Comparison of ENCODE assay signal across 1 cellular context in the genomic region with DNA sequence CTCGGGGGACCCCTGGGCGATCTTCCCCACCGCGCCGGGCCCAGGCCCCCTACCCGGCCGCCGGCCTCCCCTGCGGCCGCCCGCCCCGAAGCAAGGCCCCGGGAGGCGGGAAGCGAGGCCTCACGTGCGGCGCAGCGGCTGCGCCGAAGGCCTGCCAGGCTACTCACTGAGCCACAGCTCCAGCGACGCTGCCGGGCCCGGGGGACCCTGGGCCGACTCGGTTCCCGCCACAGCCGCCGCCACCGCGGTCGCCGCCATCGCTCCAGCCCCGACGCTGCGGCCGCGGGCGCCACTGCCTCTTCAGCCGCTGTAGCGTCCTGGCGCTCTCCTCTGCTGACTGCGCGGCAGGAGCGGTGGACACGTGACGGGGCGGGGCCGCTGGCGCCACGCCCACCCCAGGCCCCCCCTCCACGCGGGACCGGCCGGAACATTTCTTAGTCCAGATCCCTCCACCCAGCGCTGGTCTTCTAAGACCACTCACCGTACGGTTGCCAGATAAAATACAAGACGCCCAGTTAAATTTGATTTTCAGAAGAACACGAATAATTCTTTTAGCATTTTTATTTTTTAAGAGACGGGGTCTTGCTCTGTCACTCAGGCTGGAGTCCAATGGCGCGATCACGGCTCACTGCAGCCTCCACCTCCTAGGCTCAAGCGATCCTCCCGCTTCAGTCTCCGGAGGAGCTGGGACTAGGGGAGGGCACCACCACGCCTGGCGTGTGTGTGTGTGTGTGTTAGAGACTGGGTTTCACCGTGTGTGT.
A peak's percentile ranks its signal among the peaks of the same experiment; 100 is the strongest.
TF ChIP-seq lines count a peak whose summit lies in the region.

GGA2 (minus strand) TSS at position 341 of the 761 bp plus-strand sequence; CDS start at position 258, 83 bp downstream.

TF ChIP-seq in K562, 482 proteins besides CTCF, POLR2A, EP300 and RAD21 (continued from another document):
- TF ChIP-seq BRD9 (IDR thresholded peaks at IDR 0.05; ENCODE audit: low read depth, partially characterized antibody), result no peak
- peak; percentile 76; the same call in 1 of the 2 replicates for TF ChIP-seq REST (CRISPR knock-in tag; IDR thresholded peaks at IDR 0.05; ENCODE audit: low read depth)
- TF ChIP-seq HDAC6 (IDR thresholded peaks at IDR 0.05; ENCODE audit: low read depth, low read length), result no peak
- TF ChIP-seq CBFA2T2 (conservative IDR thresholded peaks at IDR 0.05), result peak; percentile 56
- peak; percentile 70 for TF ChIP-seq SAP30 (IDR thresholded peaks at IDR 0.05; ENCODE audit: borderline replicate concordance, insufficient read depth, low read depth, low read length, poor library complexity, severe bottlenecking)
- no peak for TF ChIP-seq ZNF507 (tag; conservative IDR thresholded peaks at IDR 0.05)
- TF ChIP-seq, protein P1, sequence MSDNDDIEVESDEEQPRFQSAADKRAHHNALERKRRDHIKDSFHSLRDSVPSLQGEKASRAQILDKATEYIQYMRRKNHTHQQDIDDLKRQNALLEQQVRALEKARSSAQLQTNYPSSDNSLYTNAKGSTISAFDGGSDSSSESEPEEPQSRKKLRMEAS (CRISPR knock-in tag; IDR thresholded peaks at IDR 0.05), result peak; percentile 86
- TF ChIP-seq HOXB6 (CRISPR knock-in tag; IDR thresholded peaks at IDR 0.05; ENCODE audit: borderline replicate concordance), result no peak
- TF ChIP-seq NR3C1 (CRISPR knock-in tag; IDR thresholded peaks at IDR 0.05), result peak; percentile 87
- TF ChIP-seq, protein P2, sequence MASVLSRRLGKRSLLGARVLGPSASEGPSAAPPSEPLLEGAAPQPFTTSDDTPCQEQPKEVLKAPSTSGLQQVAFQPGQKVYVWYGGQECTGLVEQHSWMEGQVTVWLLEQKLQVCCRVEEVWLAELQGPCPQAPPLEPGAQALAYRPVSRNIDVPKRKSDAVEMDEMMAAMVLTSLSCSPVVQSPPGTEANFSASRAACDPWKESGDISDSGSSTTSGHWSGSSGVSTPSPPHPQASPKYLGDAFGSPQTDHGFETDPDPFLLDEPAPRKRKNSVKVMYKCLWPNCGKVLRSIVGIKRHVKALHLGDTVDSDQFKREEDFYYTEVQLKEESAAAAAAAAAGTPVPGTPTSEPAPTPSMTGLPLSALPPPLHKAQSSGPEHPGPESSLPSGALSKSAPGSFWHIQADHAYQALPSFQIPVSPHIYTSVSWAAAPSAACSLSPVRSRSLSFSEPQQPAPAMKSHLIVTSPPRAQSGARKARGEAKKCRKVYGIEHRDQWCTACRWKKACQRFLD (CRISPR knock-in tag; IDR thresholded peaks at IDR 0.05), result 0 out of 2 replicates have a peak, but pooled peaks have one; percentile 5
- TF ChIP-seq, protein P3, sequence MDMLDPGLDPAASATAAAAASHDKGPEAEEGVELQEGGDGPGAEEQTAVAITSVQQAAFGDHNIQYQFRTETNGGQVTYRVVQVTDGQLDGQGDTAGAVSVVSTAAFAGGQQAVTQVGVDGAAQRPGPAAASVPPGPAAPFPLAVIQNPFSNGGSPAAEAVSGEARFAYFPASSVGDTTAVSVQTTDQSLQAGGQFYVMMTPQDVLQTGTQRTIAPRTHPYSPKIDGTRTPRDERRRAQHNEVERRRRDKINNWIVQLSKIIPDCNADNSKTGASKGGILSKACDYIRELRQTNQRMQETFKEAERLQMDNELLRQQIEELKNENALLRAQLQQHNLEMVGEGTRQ (CRISPR knock-in tag; IDR thresholded peaks at IDR 0.05), result peak; percentile 98
- TF ChIP-seq ZBED1 (IDR thresholded peaks at IDR 0.05), result no peak
- TF ChIP-seq PML (IDR thresholded peaks at IDR 0.05; ENCODE audit: low read length), result 0 out of 2 replicates have a peak, but pooled peaks have one; percentile 40
- peak; percentile 89 for TF ChIP-seq RAD51 (IDR thresholded peaks at IDR 0.05; ENCODE audit: borderline replicate concordance, low read depth)
- TF ChIP-seq NR4A1 (CRISPR knock-in tag; IDR thresholded peaks at IDR 0.05), result no peak
- TF ChIP-seq NR4A1 (tag; IDR thresholded peaks at IDR 0.05), result peak; percentile 66; the same call in 1 of the 2 replicates
- TF ChIP-seq, protein P4, sequence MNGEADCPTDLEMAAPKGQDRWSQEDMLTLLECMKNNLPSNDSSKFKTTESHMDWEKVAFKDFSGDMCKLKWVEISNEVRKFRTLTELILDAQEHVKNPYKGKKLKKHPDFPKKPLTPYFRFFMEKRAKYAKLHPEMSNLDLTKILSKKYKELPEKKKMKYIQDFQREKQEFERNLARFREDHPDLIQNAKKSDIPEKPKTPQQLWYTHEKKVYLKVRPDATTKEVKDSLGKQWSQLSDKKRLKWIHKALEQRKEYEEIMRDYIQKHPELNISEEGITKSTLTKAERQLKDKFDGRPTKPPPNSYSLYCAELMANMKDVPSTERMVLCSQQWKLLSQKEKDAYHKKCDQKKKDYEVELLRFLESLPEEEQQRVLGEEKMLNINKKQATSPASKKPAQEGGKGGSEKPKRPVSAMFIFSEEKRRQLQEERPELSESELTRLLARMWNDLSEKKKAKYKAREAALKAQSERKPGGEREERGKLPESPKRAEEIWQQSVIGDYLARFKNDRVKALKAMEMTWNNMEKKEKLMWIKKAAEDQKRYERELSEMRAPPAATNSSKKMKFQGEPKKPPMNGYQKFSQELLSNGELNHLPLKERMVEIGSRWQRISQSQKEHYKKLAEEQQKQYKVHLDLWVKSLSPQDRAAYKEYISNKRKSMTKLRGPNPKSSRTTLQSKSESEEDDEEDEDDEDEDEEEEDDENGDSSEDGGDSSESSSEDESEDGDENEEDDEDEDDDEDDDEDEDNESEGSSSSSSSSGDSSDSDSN (IDR thresholded peaks at IDR 0.05; ENCODE audit: borderline replicate concordance in 1 of 2, low read depth in 2 of 2, low read length in 2 of 2), result peak in 1 of 2 experiments; percentile 41; a peak in 1 of 4 replicates
- TF ChIP-seq, protein P5, sequence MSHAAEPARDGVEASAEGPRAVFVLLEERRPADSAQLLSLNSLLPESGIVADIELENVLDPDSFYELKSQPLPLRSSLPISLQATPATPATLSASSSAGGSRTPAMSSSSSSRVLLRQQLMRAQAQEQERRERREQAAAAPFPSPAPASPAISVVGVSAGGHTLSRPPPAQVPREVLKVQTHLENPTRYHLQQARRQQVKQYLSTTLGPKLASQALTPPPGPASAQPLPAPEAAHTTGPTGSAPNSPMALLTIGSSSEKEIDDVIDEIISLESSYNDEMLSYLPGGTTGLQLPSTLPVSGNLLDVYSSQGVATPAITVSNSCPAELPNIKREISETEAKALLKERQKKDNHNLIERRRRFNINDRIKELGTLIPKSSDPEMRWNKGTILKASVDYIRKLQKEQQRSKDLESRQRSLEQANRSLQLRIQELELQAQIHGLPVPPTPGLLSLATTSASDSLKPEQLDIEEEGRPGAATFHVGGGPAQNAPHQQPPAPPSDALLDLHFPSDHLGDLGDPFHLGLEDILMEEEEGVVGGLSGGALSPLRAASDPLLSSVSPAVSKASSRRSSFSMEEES (CRISPR knock-in tag; IDR thresholded peaks at IDR 0.05), result peak; percentile 79
- peak; percentile 86 for TF ChIP-seq TFAP4 (CRISPR knock-in tag; IDR thresholded peaks at IDR 0.05; ENCODE audit: borderline replicate concordance)
- TF ChIP-seq NUFIP1 (IDR thresholded peaks at IDR 0.05; ENCODE audit: partially characterized antibody), result no peak
- no peak for TF ChIP-seq ZNF12 (CRISPR knock-in tag; IDR thresholded peaks at IDR 0.05)
- TF ChIP-seq, protein P6, sequence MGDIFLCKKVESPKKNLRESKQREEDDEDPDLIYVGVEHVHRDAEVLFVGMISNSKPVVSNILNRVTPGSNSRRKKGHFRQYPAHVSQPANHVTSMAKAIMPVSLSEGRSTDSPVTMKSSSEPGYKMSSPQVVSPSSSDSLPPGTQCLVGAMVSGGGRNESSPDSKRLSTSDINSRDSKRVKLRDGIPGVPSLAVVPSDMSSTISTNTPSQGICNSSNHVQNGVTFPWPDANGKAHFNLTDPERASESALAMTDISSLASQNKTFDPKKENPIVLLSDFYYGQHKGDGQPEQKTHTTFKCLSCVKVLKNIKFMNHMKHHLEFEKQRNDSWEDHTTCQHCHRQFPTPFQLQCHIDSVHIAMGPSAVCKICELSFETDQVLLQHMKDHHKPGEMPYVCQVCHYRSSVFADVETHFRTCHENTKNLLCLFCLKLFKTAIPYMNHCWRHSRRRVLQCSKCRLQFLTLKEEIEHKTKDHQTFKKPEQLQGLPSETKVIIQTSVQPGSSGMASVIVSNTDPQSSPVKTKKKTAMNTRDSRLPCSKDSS (IDR thresholded peaks at IDR 0.05; ENCODE audit: low read depth, partially characterized antibody), result no peak
- TF ChIP-seq ZNF79 (CRISPR knock-in tag; IDR thresholded peaks at IDR 0.05; ENCODE audit: low read depth), result no peak
- peak in 1 of 2 experiments; percentile 31; a peak in 1 of 4 replicates for TF ChIP-seq KDM1A (IDR thresholded peaks at IDR 0.05)
- TF ChIP-seq MAZ (CRISPR knock-in tag; conservative IDR thresholded peaks at IDR 0.05 in 1 of 2, IDR thresholded peaks at IDR 0.05 in 1 of 2), result peak; percentile 66 to 75; a peak in 3 of 4 replicates
- TF ChIP-seq POLR2B (IDR thresholded peaks at IDR 0.05; ENCODE audit: low read depth, partially characterized antibody), result peak; percentile 27
- no peak for TF ChIP-seq SRSF9 (IDR thresholded peaks at IDR 0.05; ENCODE audit: borderline replicate concordance, low read depth, low read length)
- TF ChIP-seq, protein P7, sequence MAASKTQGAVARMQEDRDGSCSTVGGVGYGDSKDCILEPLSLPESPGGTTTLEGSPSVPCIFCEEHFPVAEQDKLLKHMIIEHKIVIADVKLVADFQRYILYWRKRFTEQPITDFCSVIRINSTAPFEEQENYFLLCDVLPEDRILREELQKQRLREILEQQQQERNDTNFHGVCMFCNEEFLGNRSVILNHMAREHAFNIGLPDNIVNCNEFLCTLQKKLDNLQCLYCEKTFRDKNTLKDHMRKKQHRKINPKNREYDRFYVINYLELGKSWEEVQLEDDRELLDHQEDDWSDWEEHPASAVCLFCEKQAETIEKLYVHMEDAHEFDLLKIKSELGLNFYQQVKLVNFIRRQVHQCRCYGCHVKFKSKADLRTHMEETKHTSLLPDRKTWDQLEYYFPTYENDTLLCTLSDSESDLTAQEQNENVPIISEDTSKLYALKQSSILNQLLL (CRISPR knock-in tag; IDR thresholded peaks at IDR 0.05; ENCODE audit: borderline replicate concordance), result no peak
- peak; percentile 39; the same call in 1 of the 2 replicates for TF ChIP-seq SOX6 (IDR thresholded peaks at IDR 0.05)
